Comparison of ENCODE assay signal across 8 cellular contexts in the genomic region with DNA sequence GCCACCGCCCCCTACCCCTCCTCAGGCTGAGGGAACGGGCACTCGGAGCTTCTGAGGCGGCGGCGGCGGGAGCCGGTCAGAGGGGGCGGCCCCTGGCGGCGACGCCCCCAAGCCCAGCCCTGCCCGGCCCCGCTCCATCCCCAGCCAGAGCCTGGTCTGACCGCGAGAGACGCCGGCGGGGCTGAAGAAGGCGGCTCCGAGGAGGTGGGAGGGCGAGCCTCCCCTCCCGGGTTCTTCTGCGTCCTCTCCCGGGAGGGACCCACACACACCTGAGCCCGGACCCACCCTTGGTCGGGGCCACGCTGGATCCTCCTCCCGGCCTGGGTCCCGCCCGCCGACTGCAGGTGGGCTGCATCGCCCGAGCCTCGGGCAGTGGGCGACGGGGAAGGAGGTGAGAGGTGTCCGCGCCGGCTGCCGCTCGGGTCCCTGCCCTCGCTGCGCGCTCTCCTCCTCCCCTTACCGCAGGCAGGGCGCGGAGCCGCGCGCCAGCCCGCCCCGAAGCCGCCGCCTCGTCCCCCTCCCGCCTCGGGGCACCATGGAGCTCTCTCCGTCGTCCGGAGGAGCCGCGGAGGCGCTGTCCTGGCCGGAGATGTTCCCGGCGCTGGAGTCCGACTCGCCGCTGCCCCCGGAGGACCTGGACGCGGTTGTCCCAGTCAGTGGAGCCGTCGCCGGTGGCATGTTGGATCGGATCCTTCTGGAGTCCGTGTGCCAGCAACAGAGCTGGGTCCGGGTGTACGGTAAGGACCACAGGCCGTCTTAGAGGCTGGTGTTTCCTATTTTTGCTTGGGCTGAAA. TPM values are rescaled to one million over a fixed set of nuclear protein-coding genes. Genes with fewer than 3 reads are reported as not detected.
DNase-seq lines count a peak whose midpoint lies in the region; ATAC-seq and TF ChIP-seq lines count a peak whose summit lies in the region.

A gene (plus strand): TSS at position 147 of the 794 bp plus-strand sequence. CDS start 389 bp downstream, at position 536.

- no peaks in the 10 kb centered on the region for H3K9me3 ChIP-seq in BE2C
- no peaks in the 10 kb centered on the region for H3K9me3 ChIP-seq in adrenal gland (replicated peaks in 1 of 3)
- H3K9me3 ChIP-seq in cardiac muscle cell (ENCODE audit: low read depth), result no peaks in the 10 kb centered on the region

- H3K4me3 ChIP-seq in BE2C (ENCODE audit: low read depth, low read length) (peak within 1 kb of the TSS; percentile 71), adrenal gland (peak within 1 kb of the TSS; percentile 73 to 96 (median 81)), cardiac muscle cell (peak within 1 kb of the TSS; percentile 75)

- 0 to 1% (median 1%) methylated on average over 5 to 81 of the region's 81 CpGs for WGBS in adrenal gland, 4 donors

- TF ChIP-seq POLR2A in adrenal gland (IDR thresholded peaks at IDR 0.05), result no peak

- intact Hi-C loops in adrenal gland (cut with DNase I), result loop anchor here in 1 of 2 donors (5.0 kb wide), 1 partner anchor 57 kb away; no protein-coding TSS in a partner anchor

- H3K36me3 ChIP-seq in BE2C (no peaks in the 10 kb centered on the region), adrenal gland (replicated peaks in 1 of 2) (no peaks in the 10 kb centered on the region), cardiac muscle cell (no peaks in the 10 kb centered on the region)

- DNase-seq in BE2C (peak; percentile 58), NCI-H345 treated with DMSO at 0.1 percent for 48 hours (lab: John Stamatoyannopoulos, UW; ENCODE audit: unreplicated experiment) (peak; percentile 39), adrenal gland (peak; percentile 74 to 85 (median 78)), cardiac muscle cell (ENCODE audit: low read depth in 1 of 2, low spot score in 1 of 2) (peak; percentile 70 to 88), occipital lobe (lab: John Stamatoyannopoulos, UW) (peak; percentile 75), NCI-H2029 treated with DMSO at 0.1 percent for 48 hours (lab: John Stamatoyannopoulos, UW) (no peak)

- peak within 1 kb of the TSS; percentile 24 to 88 (median 79) for H3K27ac ChIP-seq in adrenal gland
- peak within 1 kb of the TSS; percentile 91 for H3K27ac ChIP-seq in cardiac muscle cell

- H3K4me1 ChIP-seq in BE2C (no peaks in the 10 kb centered on the region), adrenal gland (replicated peaks in 1 of 2) (peaks cover 3 to 25% of the 10 kb centered on the region in 2 donors), cardiac muscle cell (ENCODE audit: low read depth) (peaks cover 35% of the 10 kb centered on the region)

- H3K27me3 ChIP-seq in BE2C (peaks cover 20% of the 10 kb centered on the region), adrenal gland (no peaks in the 10 kb centered on the region), cardiac muscle cell (no peaks in the 10 kb centered on the region)

- ATAC-seq in GM18502 (IDR thresholded peaks at IDR 0.05; ENCODE audit: poor library complexity, unreplicated experiment) (peak; percentile 46), HG02938 (IDR thresholded peaks at IDR 0.05; ENCODE audit: unreplicated experiment) (peak; percentile 54)

- TF ChIP-seq CTCF in BE2C (IDR thresholded peaks at IDR 0.05; ENCODE audit: low read depth, low read length), result no peak; the same call in 1 of the 2 replicates
- TF ChIP-seq CTCF in adrenal gland (IDR thresholded peaks at IDR 0.05), result peak in 5 of 6 experiments; percentile 14 to 36 (median 25)
- peak; percentile 31 for TF ChIP-seq CTCF in cardiac muscle cell (IDR thresholded peaks at IDR 0.05; ENCODE audit: low read depth, low read length)

RNA-seq across cellular contexts. Expression of the gene that starts here (rescaled TPM):
- polyA plus RNA-seq in BE2C (2012; ENCODE audit: insufficient read depth, insufficient read length, low read depth), result 2.5 TPM
- total RNA-seq in adrenal gland (10 to 100 TPM; 10.7 to 31.5 (median 15.0) TPM), cardiac muscle cell (25.3 and 35.3 TPM in 2 replicates), occipital lobe (41.8 TPM)
- polyA plus RNA-seq in adrenal gland (10 to 100 TPM in 1 of 3 donors, 1 to 10 TPM in 2; 2.4 to 18.6 (median 4.4) TPM), cardiac muscle cell (11.2 and 13.1 TPM in 2 replicates)
